In the genomic region with DNA sequence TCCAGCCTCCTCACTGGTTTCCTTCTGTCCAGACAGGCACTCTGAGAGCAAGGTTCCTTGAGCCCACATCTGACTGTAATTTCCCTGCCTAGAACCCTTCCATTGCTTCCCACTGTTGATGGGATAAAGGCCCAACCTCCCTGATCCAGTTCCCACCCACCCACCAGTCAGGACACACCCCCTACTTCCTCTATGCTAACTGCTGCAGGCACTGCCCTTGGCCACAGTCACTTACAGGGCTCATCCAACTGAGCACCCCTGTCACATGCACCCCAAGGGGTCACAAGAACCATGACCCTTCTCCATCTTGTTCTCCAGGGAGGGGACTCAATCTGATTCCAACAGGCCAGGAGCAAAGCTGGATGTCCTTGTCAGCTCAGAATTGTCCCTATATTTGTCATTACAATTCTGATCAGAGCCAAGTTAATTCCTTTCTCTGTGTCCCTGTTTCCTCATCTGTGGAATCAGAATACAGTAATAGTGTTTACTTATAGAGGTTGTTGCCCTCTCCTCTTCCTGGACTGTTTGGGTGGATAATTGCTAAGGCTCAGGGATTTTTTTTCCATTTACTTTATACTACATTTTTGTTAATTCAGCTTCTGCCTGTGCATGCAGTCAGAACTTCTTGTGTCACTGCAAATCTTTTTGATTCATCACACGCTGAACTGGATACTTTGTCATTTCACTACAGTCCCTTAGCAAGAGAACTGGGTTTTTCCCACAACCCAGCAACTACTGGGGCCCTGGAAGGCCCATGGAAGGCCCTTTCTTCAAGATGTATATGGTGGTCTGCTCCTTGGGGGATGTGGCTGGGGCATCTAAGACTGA, we compare ENCODE assay signal across 17 cellular contexts.
DNase-seq lines count a peak whose midpoint lies in the region; ATAC-seq, FAIRE-seq and TF ChIP-seq lines count a peak whose summit lies in the region.
"Had no signal": no experiment of that assay in that cellular context is flagged by ENCODE, and none has a peak within 500 bp of the region (broad histone marks: within the 10 kb centered on the region; RNA-seq: fewer than 3 reads in every experiment).

No MANE protein-coding gene starts in this region.

- H3K9ac ChIP-seq in liver (ENCODE audit: low read depth in 1 of 2, low read length in 2 of 2) (no peak overlapping the region), HepG2 (ENCODE audit: insufficient read depth, low read depth, low read length) (no peak overlapping the region), astrocyte (ENCODE audit: low read length) (no peak overlapping the region)

- no peaks in the 10 kb centered on the region for H3K9me3 Mint-ChIP-seq in astrocyte (ENCODE audit: unreplicated experiment)

- H3K36me3 Mint-ChIP-seq in astrocyte (ENCODE audit: low read depth, unreplicated experiment), result no peaks in the 10 kb centered on the region

- no peak overlapping the region for H3K4me3 Mint-ChIP-seq in astrocyte (ENCODE audit: unreplicated experiment)

- H3K27me3 ChIP-seq in liver (ENCODE audit: control insufficient read depth in 4 of 4, insufficient read depth in 4 of 4, low read length in 3 of 4) (no peaks in the 10 kb centered on the region), HepG2 (ENCODE audit: control insufficient read depth in 1 of 2, insufficient read depth in 2 of 2, low read length in 2 of 2) (no peaks in the 10 kb centered on the region), astrocyte (ENCODE audit: insufficient read depth, low read length) (no peaks in the 10 kb centered on the region)
- H3K27me3 ChIP-seq: SJSA1 had no signal

- H3K27ac ChIP-seq in liver (ENCODE audit: low read depth in 1 of 2, low read length in 2 of 2) (no peak overlapping the region), HepG2 (ENCODE audit: extremely low read length, insufficient read depth, low read length) (no peak overlapping the region), astrocyte (ENCODE audit: low read depth, low read length) (no peak overlapping the region)
- H3K27ac ChIP-seq: SJSA1 had no signal

- intact Hi-C loops in HepG2 (cut with micrococcal nuclease; ENCODE audit: unreplicated experiment), result no loop called here

- H3K4me2 ChIP-seq in HepG2 (ENCODE audit: low read depth, low read length), result no peak overlapping the region
- H3K4me2 ChIP-seq in astrocyte (ENCODE audit: low read length), result no peak overlapping the region

- ATAC-seq in HepG2 (no peak), omental fat pad (ENCODE audit: low FRiP score) (no peak)

- TF ChIP-seq POLR2A in HepG2 (IDR thresholded peaks at IDR 0.05; ENCODE audit: insufficient read depth in 1 of 2, low read depth in 2 of 2, low read length in 2 of 2), result no peak

- H2AFZ ChIP-seq in HepG2 (ENCODE audit: low read length), result no peak overlapping the region
- no peak overlapping the region for H2AFZ ChIP-seq in astrocyte (ENCODE audit: low read depth, low read length)

- TF ChIP-seq CTCF in liver (IDR thresholded peaks at IDR 0.05; ENCODE audit: low read depth, low read length, missing input control), result no peak
- no peak for TF ChIP-seq CTCF in HepG2 (CRISPR knock-in tag; IDR thresholded peaks at IDR 0.05)
- TF ChIP-seq CTCF in astrocyte (IDR thresholded peaks at IDR 0.05; ENCODE audit: insufficient read depth, low read depth, low read length), result no peak
- TF ChIP-seq CTCF in omental fat pad (IDR thresholded peaks at IDR 0.05), result no peak

- H3K79me2 ChIP-seq in HepG2 (ENCODE audit: insufficient read depth, low read length) (no peaks in the 10 kb centered on the region), astrocyte (ENCODE audit: insufficient read depth, low read length) (no peaks in the 10 kb centered on the region)

- in situ Hi-C loops in HepG2 (cut with HindIII; ENCODE audit: extremely low pct_ligation_motif_present, low pct_unique_long_range_greater_than_20kb), result no loop called here

- CTCF ChIA-PET in HepG2 (lab: Yijun Ruan, JAX; ENCODE audit: low intra/inter-chr PET ratio, low total read pairs), result no interaction called here

- 77% methylated on average over 1 of the region's 1 CpG for WGBS in liver
- WGBS in HepG2 (ENCODE audit: low lambda C conversion rate), result 0% methylated on average over 1 of the region's 1 CpG

- no peak overlapping the region for H3K4me3 ChIP-seq in liver (ENCODE audit: low read depth in 1 of 3, low read length in 3 of 3)
- H3K4me3 ChIP-seq in HepG2 (replicated peaks in 1 of 3; ENCODE audit: insufficient read depth in 1 of 3, low read depth in 2 of 3, low read length in 3 of 3), result no peak overlapping the region
- H3K4me3 ChIP-seq in astrocyte (ENCODE audit: insufficient read depth, low read depth, low read length), result no peak overlapping the region
- H3K4me3 ChIP-seq: SJSA1 had no signal

- H3K9me3 ChIP-seq in liver (ENCODE audit: control insufficient read depth in 4 of 4, low read length in 3 of 4), result no peaks in the 10 kb centered on the region
- H3K9me3 ChIP-seq in HepG2 (ENCODE audit: low read length), result no peaks in the 10 kb centered on the region
- no peaks in the 10 kb centered on the region for H3K9me3 ChIP-seq in astrocyte (ENCODE audit: insufficient read depth, low read depth, low read length)
- H3K9me3 ChIP-seq: SJSA1 had no signal

- FAIRE-seq in HepG2 (lab: Jason Lieb, UNC) (no peak), astrocyte (lab: Jason Lieb, UNC) (peak; percentile 47)
- FAIRE-seq: H1 had no signal

- H3K27ac Mint-ChIP-seq in astrocyte (ENCODE audit: unreplicated experiment), result no peak overlapping the region

- TF ChIP-seq RAD21 in liver (IDR thresholded peaks at IDR 0.05) (no peak), HepG2 (CRISPR knock-in tag; IDR thresholded peaks at IDR 0.05) (no peak)

- TF ChIP-seq EP300 in HepG2 (IDR thresholded peaks at IDR 0.05; ENCODE audit: low read depth in 2 of 2, low read length in 2 of 2), result no peak
- TF ChIP-seq EP300 in HepG2 (CRISPR knock-in tag; IDR thresholded peaks at IDR 0.05; ENCODE audit: borderline replicate concordance), result no peak

- H3K36me3 ChIP-seq in liver (ENCODE audit: control insufficient read depth in 4 of 4, insufficient read depth in 3 of 4, low read depth in 1 of 4, low read length in 3 of 4) (no peaks in the 10 kb centered on the region), HepG2 (replicated peaks in 1 of 2; ENCODE audit: control insufficient read depth in 1 of 2, insufficient read depth in 2 of 2, low read length in 2 of 2) (no peaks in the 10 kb centered on the region), astrocyte (ENCODE audit: insufficient read depth, low read length) (no peaks in the 10 kb centered on the region)
- H3K36me3 ChIP-seq: SJSA1 had no signal

- DNase-seq in HepG2 (ENCODE audit: low spot score) (no peak), astrocyte (ENCODE audit: low read depth) (no peak), islet precursor cell (peak; percentile 24), SW480 (ENCODE audit: low spot score) (no peak), omental fat pad (ENCODE audit: low spot score) (no peak), NCI-H1417 treated with DMSO at 0.1 percent for 48 hours (lab: John Stamatoyannopoulos, UW) (no peak)
- no peak for DNase-seq in stimulated activated CD8-positive, alpha-beta memory T cell treated with anti-CD3 and anti-CD28 coated beads, Interleukin-4, amount 100 ng/mL, for 48 hours
- DNase-seq: C1 segment of cervical spinal cord, DND-41, GF-D8, MM.1S, NCI-H1105, NCI-H1694 treated with DMSO at 0.1 percent for 48 hours, NCI-H774 had no signal

- H3K4me1 Mint-ChIP-seq in astrocyte (ENCODE audit: low read depth, unreplicated experiment), result peaks cover 4% of the 10 kb centered on the region

- peaks cover under 1% of the 10 kb centered on the region for H3K27me3 Mint-ChIP-seq in astrocyte (ENCODE audit: low read depth, unreplicated experiment)

- no peaks in the 10 kb centered on the region for H4K20me1 ChIP-seq in HepG2 (ENCODE audit: insufficient read depth, low read length)
- H4K20me1 ChIP-seq in astrocyte (ENCODE audit: insufficient read depth, low read length), result no peaks in the 10 kb centered on the region

- POLR2A ChIA-PET in HepG2 (lab: Yijun Ruan, JAX), result no interaction called here

- no TSS peak for BruUV-seq in HepG2 (replicated peaks; lab: Mats Ljungman, UMichigan)

- peaks cover 0 to 6% (median 0%) of the 10 kb centered on the region in 4 donors for H3K4me1 ChIP-seq in liver (ENCODE audit: control insufficient read depth in 4 of 4, insufficient read depth in 4 of 4, low read length in 3 of 4)
- no peaks in the 10 kb centered on the region for H3K4me1 ChIP-seq in HepG2 (ENCODE audit: insufficient read depth, low read length)
- peaks cover 9% of the 10 kb centered on the region for H3K4me1 ChIP-seq in astrocyte (ENCODE audit: insufficient read depth, low read length)

TF ChIP-seq in liver, 16 proteins besides CTCF, POLR2A, EP300 and RAD21:
- peak; percentile 69 to 79 for TF ChIP-seq RXRA (IDR thresholded peaks at IDR 0.05)
- no peak for TF ChIP-seq TAF1 (conservative IDR thresholded peaks at IDR 0.05)
- no peak for TF ChIP-seq JUND (IDR thresholded peaks at IDR 0.05)
- no peak for TF ChIP-seq EGR1 (IDR thresholded peaks at IDR 0.05; ENCODE audit: low read depth in 2 of 2)
- TF ChIP-seq, protein P1, sequence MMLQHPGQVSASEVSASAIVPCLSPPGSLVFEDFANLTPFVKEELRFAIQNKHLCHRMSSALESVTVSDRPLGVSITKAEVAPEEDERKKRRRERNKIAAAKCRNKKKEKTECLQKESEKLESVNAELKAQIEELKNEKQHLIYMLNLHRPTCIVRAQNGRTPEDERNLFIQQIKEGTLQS (IDR thresholded peaks at IDR 0.05), result no peak

TF ChIP-seq in HepG2, 621 proteins besides CTCF, POLR2A, EP300 and RAD21:
- no peak for TF ChIP-seq HOXD1 (CRISPR knock-in tag; IDR thresholded peaks at IDR 0.05)
TF ChIP-seq in HepG2: peak in this region for 0.
